8 cellular contexts compared by ENCODE assay signal in genomic region chr22:31646186-31647019, GRCh38. TPM values are rescaled to one million over a fixed set of nuclear protein-coding genes. Genes with fewer than 3 reads are reported as not detected.
DNase-seq lines count a peak whose midpoint lies in the region; ATAC-seq and TF ChIP-seq lines count a peak whose summit lies in the region.

No MANE protein-coding gene starts in this region.

- no peaks in the 10 kb centered on the region for H3K27me3 ChIP-seq in subcutaneous abdominal adipose tissue (ENCODE audit: control insufficient read depth in 5 of 5, insufficient read depth in 4 of 5, low read length in 5 of 5)

- peaks cover 6 to 30% (median 15%) of the 10 kb centered on the region in 5 donors for H3K36me3 ChIP-seq in subcutaneous abdominal adipose tissue (ENCODE audit: control insufficient read depth in 5 of 5, insufficient read depth in 5 of 5, low read length in 5 of 5)

- TF ChIP-seq CTCF in foreskin fibroblast (IDR thresholded peaks at IDR 0.05; ENCODE audit: low read depth, low read length) = no peak

- H3K27ac ChIP-seq in subcutaneous abdominal adipose tissue (ENCODE audit: low read depth, low read length) = peak overlapping the region; percentile 86

- H3K4me3 ChIP-seq in foreskin fibroblast (ENCODE audit: low read depth in 1 of 2, low read length in 2 of 2) = no peak overlapping the region
- no peak overlapping the region for H3K4me3 ChIP-seq in subcutaneous abdominal adipose tissue (ENCODE audit: low read depth in 1 of 5, low read length in 5 of 5)

- POLR2A ChIA-PET in T-cell (lab: Charles Lee) = no interaction called here

- H3K4me1 ChIP-seq in subcutaneous abdominal adipose tissue (ENCODE audit: control insufficient read depth in 5 of 5, insufficient read depth in 5 of 5, low read length in 5 of 5) = peaks cover 0 to 45% (median 31%) of the 10 kb centered on the region in 5 donors

- DNase-seq in stimulated activated naive CD4-positive, alpha-beta T cell treated with Interleukin-2 at 50 U/mL for 16 hours (lab: John Stamatoyannopoulos, UW) = peak; percentile 51
- DNase-seq in stimulated activated naive CD4-positive, alpha-beta T cell (lab: John Stamatoyannopoulos, UW) = no peak
- DNase-seq in T-cell = no peak
- peak; percentile 95 to 97 for DNase-seq in foreskin fibroblast
- no peak for DNase-seq in OCI-M2 (lab: John Stamatoyannopoulos, UW; ENCODE audit: unreplicated experiment)
- no peak for DNase-seq in NCI-H2171 treated with DMSO at 0.1 percent for 48 hours (lab: John Stamatoyannopoulos, UW)
- DNase-seq in NCI-H82 treated with DMSO at 0.1 percent for 48 hours (lab: John Stamatoyannopoulos, UW; ENCODE audit: unreplicated experiment) = no peak

- H3K36me3 Mint-ChIP-seq in T-cell = peaks cover 37% of the 10 kb centered on the region

- H3K27me3 Mint-ChIP-seq in T-cell = no peaks in the 10 kb centered on the region

- no peak overlapping the region for H3K4me3 Mint-ChIP-seq in T-cell

- no peaks in the 10 kb centered on the region for H3K9me3 ChIP-seq in subcutaneous abdominal adipose tissue (ENCODE audit: control insufficient read depth in 5 of 5, low read length in 5 of 5)

- H3K27ac Mint-ChIP-seq in T-cell = peak overlapping the region; percentile 57 to 58

- H3K9me3 Mint-ChIP-seq in T-cell = no peaks in the 10 kb centered on the region

- peak in 1 of 4 experiments; percentile 27 for ATAC-seq in T-cell (replicated peaks in 1 of 4)

- CTCF ChIA-PET in T-cell (lab: Charles Lee) = no interaction called here

- peaks cover under 1 to 22% (median 22%) of the 10 kb centered on the region in 3 donors for H3K4me1 Mint-ChIP-seq in T-cell

- H3K9ac ChIP-seq in subcutaneous abdominal adipose tissue (ENCODE audit: low read length in 5 of 5) = peak overlapping the region in 1 of 5 donors; percentile 52

RNA-seq across cellular contexts. Expression of gene PISD, which starts 15.6 kb away (rescaled TPM):
- 10 to 100 TPM; 35.0 to 44.2 (median 39.3) TPM for total RNA-seq in T-cell

Comparison
In these comparisons a context has a peak if more than half of its experiments do, and no peak if none do; other contexts are left out.
1. DNase-seq: peak in stimulated activated naive CD4-positive, alpha-beta T cell treated with Interleukin-2 at 50 U/mL for 16 hours (single experiment) and foreskin fibroblast (2 of 2); none in stimulated activated naive CD4-positive, alpha-beta T cell (0 of 6), T-cell (0 of 34), OCI-M2 (single experiment), NCI-H2171 treated with DMSO at 0.1 percent for 48 hours (single experiment) and NCI-H82 treated with DMSO at 0.1 percent for 48 hours (single experiment).